Comparison of ENCODE assay signal across 11 cellular contexts in the genomic region with DNA sequence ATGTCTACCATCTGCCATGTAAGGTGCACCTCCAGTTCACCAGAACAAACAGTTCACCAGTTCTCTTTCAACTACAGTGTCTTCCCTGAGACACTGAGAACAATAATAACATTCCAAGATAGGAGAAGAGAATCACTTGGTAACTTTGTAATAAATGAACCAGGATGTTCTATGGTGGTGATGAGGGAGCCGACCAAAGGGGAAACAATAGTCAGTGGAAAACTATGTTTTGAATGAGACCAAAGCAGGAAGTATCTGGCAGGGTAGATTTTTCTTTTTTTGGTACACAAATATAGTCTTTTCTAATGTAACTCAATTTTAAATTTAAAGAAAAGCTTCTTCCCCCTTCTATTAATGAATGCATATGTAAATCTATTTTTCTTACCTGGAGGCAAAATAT. TPM values are rescaled to one million over a fixed set of nuclear protein-coding genes. Genes with fewer than 3 reads are reported as not detected.
"Had no signal": no experiment of that assay in that cellular context is flagged by ENCODE, and none has a peak within 500 bp of the region (broad histone marks: within the 10 kb centered on the region; RNA-seq: fewer than 3 reads in every experiment).

No MANE protein-coding gene starts in this region.

- H3K9me3 Mint-ChIP-seq: activated naive CD4-positive, alpha-beta T cell treated with anti-CD3 and anti-CD28 coated beads, Interleukin-2, amount 50 U/mL, for 24 hours; activated T-cell treated with anti-CD3 and anti-CD28 coated beads, Interleukin-2, amount 50 U/mL, for 24 hours; natural killer cell treated with Interleukin-12 subunit alpha and Interleukin-12 subunit beta and Interleukin-15 and Interleukin-18, amount 100 ng/mL, for 72 hours had no signal

- H3K36me3 Mint-ChIP-seq: activated naive CD4-positive, alpha-beta T cell treated with anti-CD3 and anti-CD28 coated beads, Interleukin-2, amount 50 U/mL, for 24 hours; natural killer cell treated with Interleukin-12 subunit alpha and Interleukin-12 subunit beta and Interleukin-15 and Interleukin-18, amount 100 ng/mL, for 72 hours had no signal

- H3K4me1 Mint-ChIP-seq: activated naive CD4-positive, alpha-beta T cell treated with anti-CD3 and anti-CD28 coated beads, Interleukin-2, amount 50 U/mL, for 24 hours had no signal

- H3K4me1 ChIP-seq: prostate gland, sigmoid colon had no signal

- H3K27ac Mint-ChIP-seq: activated naive CD4-positive, alpha-beta T cell treated with anti-CD3 and anti-CD28 coated beads, Interleukin-2, amount 50 U/mL, for 24 hours; activated T-cell treated with anti-CD3 and anti-CD28 coated beads, Interleukin-2, amount 50 U/mL, for 24 hours; natural killer cell treated with Interleukin-12 subunit alpha and Interleukin-12 subunit beta and Interleukin-15 and Interleukin-18, amount 100 ng/mL, for 72 hours had no signal

- H3K4me3 Mint-ChIP-seq: activated naive CD4-positive, alpha-beta T cell treated with anti-CD3 and anti-CD28 coated beads, Interleukin-2, amount 50 U/mL, for 24 hours; activated T-cell treated with anti-CD3 and anti-CD28 coated beads, Interleukin-2, amount 50 U/mL, for 24 hours; natural killer cell treated with Interleukin-12 subunit alpha and Interleukin-12 subunit beta and Interleukin-15 and Interleukin-18, amount 100 ng/mL, for 72 hours had no signal

- H3K27me3 Mint-ChIP-seq: activated naive CD4-positive, alpha-beta T cell treated with anti-CD3 and anti-CD28 coated beads, Interleukin-2, amount 50 U/mL, for 24 hours had no signal

- H3K9me3 ChIP-seq: prostate gland, sigmoid colon had no signal

- H3K36me3 ChIP-seq: prostate gland, sigmoid colon had no signal

- DNase-seq: activated CD4-positive, CD25-positive, alpha-beta regulatory T cell treated with anti-CD3 and anti-CD28 coated beads, Interleukin-2, amount 50 U/mL, for 72 hours; activated effector memory CD4-positive, alpha-beta T cell treated with Interleukin-2 at 50 U/mL for 16 hours; activated T-cell treated with anti-CD3 and anti-CD28 coated beads, Interleukin-2, amount 50 U/mL, for 24 hours; sigmoid colon had no signal

- H3K27ac ChIP-seq: prostate gland, sigmoid colon had no signal

- H3K4me3 ChIP-seq: lung, prostate gland, sigmoid colon had no signal

RNA-seq across cellular contexts. Expression of a gene that starts 20.0 kb away (rescaled TPM):
- total RNA-seq: left colon; mucosa of gallbladder; natural killer cell treated with Interleukin-12 subunit alpha and Interleukin-12 subunit beta and Interleukin-15 and Interleukin-18, amount 100 ng/mL, for 72 hours; sigmoid colon; temporal lobe had no signal
